ENCODE assay signal across 22 cellular contexts in the genomic region with DNA sequence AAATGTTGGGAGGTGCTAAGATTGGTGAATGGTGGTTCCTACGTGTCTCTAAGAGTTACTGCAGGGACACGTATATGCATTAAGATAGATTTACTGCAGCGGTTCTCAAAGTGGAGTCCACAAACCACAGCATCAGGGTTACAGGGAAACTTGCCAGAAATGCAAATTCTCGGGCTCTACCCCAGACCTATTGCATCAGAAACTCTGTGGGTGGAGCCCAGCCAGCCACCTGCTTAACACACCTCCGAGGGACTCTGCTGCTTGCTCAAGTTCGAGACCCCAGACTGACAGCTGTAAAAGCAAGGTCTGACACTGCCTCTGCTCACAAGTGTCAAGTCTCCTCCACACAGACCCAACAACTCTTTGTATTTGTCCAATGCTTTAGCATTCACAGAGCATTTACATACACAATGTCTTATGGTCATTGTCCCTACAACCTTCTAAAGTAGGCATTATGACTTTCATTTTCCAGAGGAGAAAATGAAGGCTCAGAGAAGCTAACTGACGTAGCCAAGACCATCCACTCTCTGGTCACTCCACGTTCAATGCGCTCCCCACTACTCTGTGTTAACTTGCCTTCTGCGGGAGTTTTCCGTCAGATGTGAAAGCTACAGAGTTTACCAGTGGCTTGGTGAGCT. TPM values are rescaled to one million over a fixed set of nuclear protein-coding genes. Genes with fewer than 3 reads are reported as not detected.
DNase-seq lines count a peak whose midpoint lies in the region; ATAC-seq, FAIRE-seq and TF ChIP-seq lines count a peak whose summit lies in the region.
"Had no signal": no experiment of that assay in that cellular context is flagged by ENCODE, and none has a peak within 500 bp of the region (broad histone marks: within the 10 kb centered on the region; RNA-seq: fewer than 3 reads in every experiment).

No MANE protein-coding gene starts in this region.

- H3K9me1 ChIP-seq in K562 (ENCODE audit: control insufficient read depth, insufficient read depth, low read length): no peaks in the 10 kb centered on the region

- H3K4me3 ChIP-seq in DND-41 (ENCODE audit: low read depth in 1 of 2, low read length in 2 of 2) (no peak overlapping the region), HCT116 (replicated peaks in 1 of 2; ENCODE audit: low read depth in 1 of 2, low read length in 2 of 2) (no peak overlapping the region), K562 (no peak overlapping the region)
- H3K4me3 ChIP-seq: left lung, PC-9, right atrium auricular region had no signal

- H3K27ac ChIP-seq in DND-41 (ENCODE audit: low read length) (no peak overlapping the region), HCT116 (ENCODE audit: low read depth, low read length) (no peak overlapping the region), K562 (ENCODE audit: extremely low read depth, low read depth, low read length) (peak overlapping the region; percentile 1; the same call in 1 of the 3 replicates)
- H3K27ac ChIP-seq: left lung, PC-9, right atrium auricular region had no signal

- TF ChIP-seq CTCF in DND-41 (IDR thresholded peaks at IDR 0.05; ENCODE audit: borderline replicate concordance, extremely low read depth, low read length, poor library complexity, severe bottlenecking) (no peak), HCT116 (IDR thresholded peaks at IDR 0.05 in 2 of 3, conservative IDR thresholded peaks at IDR 0.05 in 1 of 3; ENCODE audit: borderline replicate concordance in 1 of 3, insufficient read depth in 1 of 3, low read depth in 2 of 3, low read length in 2 of 3) (no peak), K562 (IDR thresholded peaks at IDR 0.05 in 2 of 3, conservative IDR thresholded peaks at IDR 0.05 in 1 of 3; ENCODE audit: insufficient read depth in 2 of 3, low read depth in 1 of 3, low read length in 3 of 3) (no peak)

- H4K20me1 ChIP-seq in DND-41 (ENCODE audit: insufficient read depth, low read length) (0 out of 2 replicates have a peak, but pooled peaks cover 5% of the 10 kb centered on the region), HCT116 (ENCODE audit: insufficient read depth) (no peaks in the 10 kb centered on the region), K562 (replicated peaks; ENCODE audit: control insufficient read depth, insufficient read depth, low read length) (no peaks in the 10 kb centered on the region)

- in situ Hi-C loops in K562 (cut with MboI): no loop called here

- TF ChIP-seq EP300 in K562 (IDR thresholded peaks at IDR 0.05; ENCODE audit: low read length): peak; percentile 56; the same call in 1 of the 2 replicates

- ATAC-seq in DND-41 (ENCODE audit: insufficient read depth, low read depth): no peak
- ATAC-seq in HCT116: no peak
- peak; percentile 68 for ATAC-seq in K562
- ATAC-seq: activated T-cell treated with anti-CD3 and anti-CD28 coated beads, Interleukin-2, amount 50 U/mL, for 4 hours; esophagus mucosa; left lung had no signal

- H3K9me2 ChIP-seq in HCT116 (ENCODE audit: insufficient read depth): no peaks in the 10 kb centered on the region
- H3K9me2 ChIP-seq: SK-N-SH had no signal

- H3K4me2 ChIP-seq in DND-41 (ENCODE audit: insufficient read depth, low read length) (no peak overlapping the region), HCT116 (ENCODE audit: low read length) (no peak overlapping the region), K562 (ENCODE audit: insufficient read depth, low read length) (peak overlapping the region; percentile 8; the same call in 1 of the 2 replicates)
- H3K4me2 ChIP-seq: PC-9, SK-N-SH had no signal

- H3K79me2 ChIP-seq in DND-41 (ENCODE audit: insufficient read depth, low read length) (no peaks in the 10 kb centered on the region), HCT116 (ENCODE audit: insufficient read depth, low read length) (no peaks in the 10 kb centered on the region; the same call in 1 of the 2 replicates), K562 (ENCODE audit: control insufficient read depth, insufficient read depth, low read length) (peaks cover 8% of the 10 kb centered on the region; the same call in 2 of the 3 replicates)

- TF ChIP-seq RAD21 in HCT116 (IDR thresholded peaks at IDR 0.05; ENCODE audit: low read depth) (no peak), K562 (CRISPR knock-in tag; conservative IDR thresholded peaks at IDR 0.05 in 1 of 2, IDR thresholded peaks at IDR 0.05 in 1 of 2) (peak in 1 of 2 experiments; percentile 14; a peak in 1 of 4 replicates)

- no peak for TF ChIP-seq POLR2A in HCT116 (IDR thresholded peaks at IDR 0.05; ENCODE audit: borderline replicate concordance, extremely low read depth, insufficient read depth, insufficient read length)
- TF ChIP-seq POLR2A in K562 (conservative IDR thresholded peaks at IDR 0.05): no peak

- CTCF ChIA-PET in HCT116 (lab: Charles Lee): no interaction called here
- CTCF ChIA-PET in K562 (lab: Yijun Ruan, JAX; ENCODE audit: low intra/inter-chr PET ratio): no interaction called here

- no peak overlapping the region for H3K9ac ChIP-seq in DND-41 (ENCODE audit: low read depth, low read length)
- no peak overlapping the region for H3K9ac ChIP-seq in HCT116 (ENCODE audit: low read length)
- H3K9ac ChIP-seq in K562 (ENCODE audit: insufficient read depth in 1 of 2, low read depth in 2 of 2, low read length in 2 of 2): no peak overlapping the region
- H3K9ac ChIP-seq: SK-N-SH had no signal

- DNase-seq in DND-41 (peak; percentile 12), HCT116 (ENCODE audit: low read depth, low spot score) (no peak), NOMO-1 treated with DMSO at 0.1 percent for 48 hours (lab: John Stamatoyannopoulos, UW; ENCODE audit: unreplicated experiment) (peak; percentile 40), K562 (ENCODE audit: extremely low read depth in 1 of 4, low spot score in 3 of 4) (peak in 3 of 4 experiments; percentile 17 to 74 (median 53)), GDM1 (lab: John Stamatoyannopoulos, UW) (no peak), nucleus accumbens (lab: John Stamatoyannopoulos, UW) (no peak)
- DNase-seq in stimulated activated CD4-positive, alpha-beta T cell treated with anti-CD3 and anti-CD28 coated beads, Interleukin-2, amount 100 ng/mL, for 24 hours: no peak
- DNase-seq: activated CD4-positive, alpha-beta T cell treated with anti-CD3 and anti-CD28 coated beads, Interleukin-2, amount 50 U/mL, for 4 hours; activated naive CD8-positive, alpha-beta T cell treated with anti-CD3 and anti-CD28 coated beads, Interleukin-2, amount 10 ng/mL, durations not matched to agents 7 days and 5 days; activated T-cell treated with anti-CD3 and anti-CD28 coated beads, Interleukin-2, amount 50 U/mL, for 4 hours; AML-193; COR-L47; IMR-90; left lung; NCI-H146; NCI-H446; PC-9; SK-N-SH had no signal

- RAD21 ChIA-PET in HCT116 (lab: Charles Lee; ENCODE audit: low non-redundant PET in 1 of 2, low total read pairs in 2 of 2, uncharacterized antibody in 2 of 2, unreplicated experiment in 2 of 2): no interaction called here

- BruUV-seq in HCT116 (replicated peaks; lab: Mats Ljungman, UMichigan) (no TSS peak), K562 (replicated peaks; lab: Mats Ljungman, UMichigan) (no TSS peak)

- intact Hi-C loops in HCT116 (cut with micrococcal nuclease) (no loop called here), K562 (cut with micrococcal nuclease) (no loop called here)

- no peaks in the 10 kb centered on the region for H3K9me3 ChIP-seq in DND-41 (ENCODE audit: insufficient read depth, low read length, severe bottlenecking)
- H3K9me3 ChIP-seq in HCT116 (ENCODE audit: control insufficient read depth in 1 of 2, insufficient read depth in 1 of 2, low read depth in 1 of 2, low read length in 2 of 2): no peaks in the 10 kb centered on the region
- H3K9me3 ChIP-seq in K562 (replicated peaks; ENCODE audit: control insufficient read depth, insufficient read depth, low read depth, low read length): no peaks in the 10 kb centered on the region
- H3K9me3 ChIP-seq: left lung, right atrium auricular region, SK-N-SH had no signal

- H3K27me3 ChIP-seq in DND-41 (ENCODE audit: insufficient read depth, low read length, poor library complexity) (peaks cover 25% of the 10 kb centered on the region), HCT116 (ENCODE audit: insufficient read depth, low read length) (no peaks in the 10 kb centered on the region), K562 (ENCODE audit: control insufficient read depth in 2 of 2, insufficient read depth in 2 of 2, low read length in 2 of 2) (no peaks in the 10 kb centered on the region)
- H3K27me3 ChIP-seq: right atrium auricular region had no signal

- H3K36me3 ChIP-seq in DND-41 (ENCODE audit: insufficient read depth, low read length): no peaks in the 10 kb centered on the region
- no peaks in the 10 kb centered on the region for H3K36me3 ChIP-seq in HCT116 (ENCODE audit: control insufficient read depth in 1 of 2, insufficient read depth in 2 of 2, low read length in 2 of 2)
- H3K36me3 ChIP-seq in K562 (ENCODE audit: control insufficient read depth, insufficient read depth, low read length): no peaks in the 10 kb centered on the region
- H3K36me3 ChIP-seq: left lung, right atrium auricular region had no signal

- H2AFZ ChIP-seq in DND-41 (ENCODE audit: low read depth, low read length) (no peak overlapping the region), HCT116 (ENCODE audit: low read depth, low read length, poor library complexity, severe bottlenecking) (no peak overlapping the region), K562 (ENCODE audit: low read depth, low read length) (peak overlapping the region; percentile 76)
- H2AFZ ChIP-seq: PC-9 had no signal

- POLR2A ChIA-PET in HCT116 (lab: Charles Lee) (no interaction called here), K562 (lab: Yijun Ruan, JAX) (no interaction called here)

- H3K4me1 ChIP-seq in DND-41 (ENCODE audit: insufficient read depth, low read length) (no peaks in the 10 kb centered on the region), HCT116 (ENCODE audit: control insufficient read depth in 1 of 2, insufficient read depth in 2 of 2, low read length in 2 of 2) (peaks cover 10 to 23% of the 10 kb centered on the region in 2 experiments; a peak in 3 of 4 replicates), K562 (replicated peaks in 1 of 2; ENCODE audit: control insufficient read depth in 2 of 2, insufficient read depth in 2 of 2, low read length in 2 of 2) (peaks cover 5 to 13% of the 10 kb centered on the region in 2 experiments; a peak in 3 of 5 replicates)
- H3K4me1 ChIP-seq: left lung, right atrium auricular region had no signal

- 44% methylated on average over 11 of the region's 11 CpGs for WGBS in K562 (ENCODE audit: insufficient coverage, low coverage, missing lambda C conversion rate)

- FAIRE-seq in K562 (lab: Jason Lieb, UNC): peak; percentile 60
- FAIRE-seq: bronchial epithelial cell, GM12891 had no signal

RNA-seq across cellular contexts. Expression of a gene that starts 48.8 kb away (rescaled TPM):
- total RNA-seq in HCT116 (2021; ENCODE audit: unreplicated experiment): 0.37 TPM
- 0.17 and 0.20 TPM in 2 replicates for polyA plus RNA-seq in HCT116 (2012)
- not detected in 2 replicates for total RNA-seq in K562 (2011; cell fraction: chromatin; rRNA removed; ENCODE audit: low replicate concordance)
- total RNA-seq in K562 (2011; cell fraction: nucleolus; rRNA removed): not detected in 2 replicates
- total RNA-seq in K562 (2011; cell fraction: nucleoplasm; rRNA removed): not detected in 2 replicates
- not detected in 2 replicates for total RNA-seq in K562 (2014; rRNA removed)
- not detected in 2 replicates for total RNA-seq in K562 (2014; rRNA removed; fragmentation: Illumina TruSeq; extraction: Trizol)
- not detected in 2 replicates for total RNA-seq in K562 (2015; rRNA removed; fragmentation: Illumina TruSeq; extraction: Trizol)
- total RNA-seq in K562 (2021): not detected in 2 replicates
- not detected in 2 replicates for polyA plus RNA-seq in K562 (2011; rRNA removed)
- polyA plus RNA-seq in K562 (2011; cell fraction: cytosol; rRNA removed): not detected in 2 replicates
- 0.25 TPM in 1 of 2 replicates, not detected in the other for polyA plus RNA-seq in K562 (2011; cell fraction: nucleus; rRNA removed)
- polyA plus RNA-seq in K562 (2012): 0.50 TPM in 1 of 2 replicates, not detected in the other
- polyA plus RNA-seq in K562 (2014; fragmentation: Illumina TruSeq; extraction: Trizol): not detected in 2 replicates
- not detected for polyA plus RNA-seq in K562 (2014; fragmentation: Nextera tagmentation; extraction: Ambion mirVana)
- not detected in 2 replicates for polyA plus RNA-seq in K562 (2014; rRNA removed)
- polyA minus RNA-seq in K562 (2011; rRNA and poly(A)+ RNA removed): not detected in 2 replicates
- not detected in 2 replicates for polyA minus RNA-seq in K562 (2011; cell fraction: cytosol; rRNA and poly(A)+ RNA removed)
- polyA minus RNA-seq in K562 (2011; cell fraction: nucleus; rRNA and poly(A)+ RNA removed): not detected in 2 replicates
- total RNA-seq: activated T-cell treated with anti-CD3 and anti-CD28 coated beads, Interleukin-2, amount 50 U/mL, for 4 hours; esophagus mucosa; PC-9; right atrium auricular region had no signal
- polyA plus RNA-seq: IMR-90 had no signal

Comparison
In these comparisons a context has a peak if more than half of its experiments do, and no peak if none do; other contexts are left out.
1. DNase-seq: peak in DND-41 (single experiment), NOMO-1 treated with DMSO at 0.1 percent for 48 hours (single experiment) and K562 (3 of 4); none in HCT116 (single experiment), GDM1 (single experiment), nucleus accumbens (0 of 56) and stimulated activated CD4-positive, alpha-beta T cell treated with anti-CD3 and anti-CD28 coated beads, Interleukin-2, amount 100 ng/mL, for 24 hours (0 of 2).